ENCODE assay signal across 8 cellular contexts in the genomic region with DNA sequence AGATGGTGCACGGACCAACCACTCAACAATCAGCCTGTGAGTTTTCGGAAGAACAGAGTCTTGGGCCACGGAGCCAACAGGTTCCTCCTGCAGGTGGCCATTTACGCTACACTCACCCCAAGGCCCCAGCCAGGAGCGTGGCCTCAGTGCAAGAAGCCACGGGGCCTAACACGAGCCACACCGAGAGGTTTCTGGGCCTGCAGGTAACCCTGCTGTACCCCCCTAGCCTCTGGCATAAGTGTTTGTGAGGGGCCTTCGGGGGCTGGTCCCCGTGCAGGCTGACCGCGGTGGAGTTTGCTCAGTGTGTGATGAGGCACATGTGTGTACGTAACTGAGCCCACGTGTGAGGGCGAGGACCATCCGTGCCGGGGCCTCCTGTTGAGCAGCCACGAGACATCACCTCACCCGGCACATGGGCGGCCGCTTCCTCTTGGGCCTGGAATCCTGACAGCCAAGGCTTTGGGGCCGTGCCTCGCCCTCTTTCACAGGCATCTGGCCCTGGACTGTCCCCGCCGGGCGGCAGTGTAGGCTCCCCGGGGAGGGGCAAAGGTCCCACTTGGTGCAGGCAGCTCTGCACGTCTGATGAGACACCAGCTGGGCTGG.
A peak's percentile ranks its signal among the peaks of the same experiment; 100 is the strongest.
DNase-seq lines count a peak whose midpoint lies in the region; ATAC-seq lines count a peak whose summit lies in the region.

No MANE protein-coding gene starts in this region.

- H3K36me3 Mint-ChIP-seq in activated naive CD8-positive, alpha-beta T cell = no peaks in the 10 kb centered on the region

- peaks cover 32% of the 10 kb centered on the region for H3K4me1 Mint-ChIP-seq in activated naive CD8-positive, alpha-beta T cell (ENCODE audit: low read depth)

- ATAC-seq in GM18909 (IDR thresholded peaks at IDR 0.05; ENCODE audit: poor library complexity, unreplicated experiment) (peak; percentile 3), HG03097 (IDR thresholded peaks at IDR 0.05; ENCODE audit: low FRiP score, unreplicated experiment) (peak; percentile 12), HG03025 (IDR thresholded peaks at IDR 0.05; ENCODE audit: low FRiP score, unreplicated experiment) (no peak)

- H3K9me3 Mint-ChIP-seq in activated naive CD8-positive, alpha-beta T cell (ENCODE audit: low read depth) = no peaks in the 10 kb centered on the region

- H3K27ac Mint-ChIP-seq in activated naive CD8-positive, alpha-beta T cell = peak overlapping the region; percentile 99

- H3K27me3 Mint-ChIP-seq in activated naive CD8-positive, alpha-beta T cell = no peaks in the 10 kb centered on the region

- peak; percentile 76 for DNase-seq in posterior vena cava (ENCODE audit: low spot score)
- no peak for DNase-seq in NCI-H2196 (lab: John Stamatoyannopoulos, UW; ENCODE audit: unreplicated experiment)
- DNase-seq in Ammon's horn (ENCODE audit: low spot score) = no peak
- DNase-seq in NCI-H524 (lab: John Stamatoyannopoulos, UW) = no peak

- intact Hi-C loops in posterior vena cava (cut with DNase I) = no loop called here

- peak overlapping the region; percentile 93 for H3K4me3 Mint-ChIP-seq in activated naive CD8-positive, alpha-beta T cell
